In the genomic region with DNA sequence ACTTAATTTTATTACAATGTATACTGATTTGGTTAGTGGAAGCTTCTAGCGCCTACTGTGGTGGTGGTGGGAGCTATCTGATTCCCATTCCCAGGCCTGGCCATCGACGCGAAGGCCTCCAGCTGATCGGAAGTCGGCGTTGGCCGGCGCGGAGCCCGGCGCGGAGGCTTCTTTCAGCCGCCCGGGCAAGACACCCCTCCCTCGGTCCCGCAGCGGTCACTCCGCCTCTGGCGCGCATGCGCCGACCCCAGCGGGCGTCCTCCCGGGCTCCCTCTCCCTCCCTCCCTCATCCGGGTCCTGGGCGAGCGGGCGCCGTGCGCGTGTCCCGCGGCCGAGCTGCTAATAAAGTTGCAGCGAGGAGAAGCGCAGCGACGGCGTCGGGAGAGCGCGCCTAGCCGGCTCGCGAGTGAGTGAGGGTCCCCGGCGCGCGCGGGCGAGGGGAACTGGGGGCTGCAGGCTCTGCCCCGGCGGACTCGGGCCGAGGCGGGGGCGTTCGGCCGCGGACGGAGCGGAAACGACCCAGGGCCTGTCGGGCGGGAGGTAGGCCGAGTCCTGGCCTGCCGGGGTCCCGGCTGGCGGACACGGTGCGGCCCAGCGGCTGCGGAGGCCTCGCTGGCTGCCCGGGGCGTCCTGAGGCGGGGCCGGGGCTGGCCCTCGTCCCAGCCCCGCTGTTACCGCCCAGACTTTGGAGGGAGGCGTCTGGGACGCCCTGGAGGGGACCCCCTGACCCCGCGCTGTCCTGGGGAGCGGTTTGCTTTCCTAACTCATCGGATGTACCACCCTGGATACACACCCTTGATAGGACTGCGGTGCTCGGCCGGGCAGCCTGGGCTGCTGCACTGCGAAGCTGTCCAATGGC, we compare ENCODE assay signal across 1 cellular context.
A peak's percentile ranks its signal among the peaks of the same experiment; 100 is the strongest.
TF ChIP-seq lines count a peak whose summit lies in the region.

A gene (plus strand): TSS at position 289 of the 859 bp plus-strand sequence. CDS start 20,916 bp downstream, outside the sequence.

TF ChIP-seq in K562, 482 proteins besides CTCF, POLR2A, EP300 and RAD21 (continued from another document and continues in another):
- TF ChIP-seq MAFK (IDR thresholded peaks at IDR 0.05; ENCODE audit: low read length) = no peak
- TF ChIP-seq PTRF (tag; IDR thresholded peaks at IDR 0.05) = no peak
- peak; percentile 94 for TF ChIP-seq ZKSCAN1 (IDR thresholded peaks at IDR 0.05; ENCODE audit: low read depth, low read length)
- 0 out of 2 replicates have a peak, but pooled peaks have one; percentile 51 for TF ChIP-seq ZNF282 (CRISPR knock-in tag; IDR thresholded peaks at IDR 0.05)
- TF ChIP-seq PHF20 (IDR thresholded peaks at IDR 0.05; ENCODE audit: partially characterized antibody) = peak; percentile 73
- TF ChIP-seq CREB1 (IDR thresholded peaks at IDR 0.05) = peak; percentile 59; the same call in 1 of the 2 replicates
- peak; percentile 63; the same call in 1 of the 2 replicates for TF ChIP-seq CREB1 (CRISPR knock-in tag; IDR thresholded peaks at IDR 0.05)
- TF ChIP-seq, protein P1, sequence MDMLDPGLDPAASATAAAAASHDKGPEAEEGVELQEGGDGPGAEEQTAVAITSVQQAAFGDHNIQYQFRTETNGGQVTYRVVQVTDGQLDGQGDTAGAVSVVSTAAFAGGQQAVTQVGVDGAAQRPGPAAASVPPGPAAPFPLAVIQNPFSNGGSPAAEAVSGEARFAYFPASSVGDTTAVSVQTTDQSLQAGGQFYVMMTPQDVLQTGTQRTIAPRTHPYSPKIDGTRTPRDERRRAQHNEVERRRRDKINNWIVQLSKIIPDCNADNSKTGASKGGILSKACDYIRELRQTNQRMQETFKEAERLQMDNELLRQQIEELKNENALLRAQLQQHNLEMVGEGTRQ (CRISPR knock-in tag; IDR thresholded peaks at IDR 0.05) = no peak; the same call in 1 of the 2 replicates
- no peak for TF ChIP-seq HMG20B (CRISPR knock-in tag; IDR thresholded peaks at IDR 0.05)
- TF ChIP-seq CREBBP (IDR thresholded peaks at IDR 0.05; ENCODE audit: low read depth, low read length) = no peak
- peak; percentile 32 to 85; a peak in 2 of 4 replicates for TF ChIP-seq NONO (IDR thresholded peaks at IDR 0.05; ENCODE audit: low read depth in 2 of 2, low read length in 1 of 2)
- TF ChIP-seq, protein P2, sequence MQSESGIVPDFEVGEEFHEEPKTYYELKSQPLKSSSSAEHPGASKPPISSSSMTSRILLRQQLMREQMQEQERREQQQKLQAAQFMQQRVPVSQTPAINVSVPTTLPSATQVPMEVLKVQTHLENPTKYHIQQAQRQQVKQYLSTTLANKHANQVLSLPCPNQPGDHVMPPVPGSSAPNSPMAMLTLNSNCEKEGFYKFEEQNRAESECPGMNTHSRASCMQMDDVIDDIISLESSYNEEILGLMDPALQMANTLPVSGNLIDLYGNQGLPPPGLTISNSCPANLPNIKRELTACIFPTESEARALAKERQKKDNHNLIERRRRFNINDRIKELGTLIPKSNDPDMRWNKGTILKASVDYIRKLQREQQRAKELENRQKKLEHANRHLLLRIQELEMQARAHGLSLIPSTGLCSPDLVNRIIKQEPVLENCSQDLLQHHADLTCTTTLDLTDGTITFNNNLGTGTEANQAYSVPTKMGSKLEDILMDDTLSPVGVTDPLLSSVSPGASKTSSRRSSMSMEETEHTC (IDR thresholded peaks at IDR 0.05) = no peak; the same call in 1 of the 2 replicates
- TF ChIP-seq, protein P3, sequence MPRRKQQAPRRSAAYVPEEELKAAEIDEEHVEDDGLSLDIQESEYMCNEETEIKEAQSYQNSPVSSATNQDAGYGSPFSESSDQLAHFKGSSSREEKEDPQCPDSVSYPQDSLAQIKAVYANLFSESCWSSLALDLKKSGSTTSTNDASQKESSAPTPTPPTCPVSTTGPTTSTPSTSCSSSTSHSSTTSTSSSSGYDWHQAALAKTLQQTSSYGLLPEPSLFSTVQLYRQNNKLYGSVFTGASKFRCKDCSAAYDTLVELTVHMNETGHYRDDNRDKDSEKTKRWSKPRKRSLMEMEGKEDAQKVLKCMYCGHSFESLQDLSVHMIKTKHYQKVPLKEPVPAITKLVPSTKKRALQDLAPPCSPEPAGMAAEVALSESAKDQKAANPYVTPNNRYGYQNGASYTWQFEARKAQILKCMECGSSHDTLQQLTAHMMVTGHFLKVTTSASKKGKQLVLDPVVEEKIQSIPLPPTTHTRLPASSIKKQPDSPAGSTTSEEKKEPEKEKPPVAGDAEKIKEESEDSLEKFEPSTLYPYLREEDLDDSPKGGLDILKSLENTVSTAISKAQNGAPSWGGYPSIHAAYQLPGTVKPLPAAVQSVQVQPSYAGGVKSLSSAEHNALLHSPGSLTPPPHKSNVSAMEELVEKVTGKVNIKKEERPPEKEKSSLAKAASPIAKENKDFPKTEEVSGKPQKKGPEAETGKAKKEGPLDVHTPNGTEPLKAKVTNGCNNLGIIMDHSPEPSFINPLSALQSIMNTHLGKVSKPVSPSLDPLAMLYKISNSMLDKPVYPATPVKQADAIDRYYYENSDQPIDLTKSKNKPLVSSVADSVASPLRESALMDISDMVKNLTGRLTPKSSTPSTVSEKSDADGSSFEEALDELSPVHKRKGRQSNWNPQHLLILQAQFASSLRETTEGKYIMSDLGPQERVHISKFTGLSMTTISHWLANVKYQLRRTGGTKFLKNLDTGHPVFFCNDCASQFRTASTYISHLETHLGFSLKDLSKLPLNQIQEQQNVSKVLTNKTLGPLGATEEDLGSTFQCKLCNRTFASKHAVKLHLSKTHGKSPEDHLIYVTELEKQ (CRISPR knock-in tag; IDR thresholded peaks at IDR 0.05) = no peak
- peak; percentile 74 for TF ChIP-seq TAF1 (IDR thresholded peaks at IDR 0.05; ENCODE audit: control insufficient read depth, extremely low read depth, insufficient read depth, low read length, severe bottlenecking)
- TF ChIP-seq KLF16 (IDR thresholded peaks at IDR 0.05) = no peak
- 0 out of 2 replicates have a peak, but pooled peaks have one; percentile 23 for TF ChIP-seq FOSL1 (tag; conservative IDR thresholded peaks at IDR 0.05)
- no peak for TF ChIP-seq FOXA1 (IDR thresholded peaks at IDR 0.05; ENCODE audit: borderline replicate concordance)
- TF ChIP-seq ETV5 (CRISPR knock-in tag; IDR thresholded peaks at IDR 0.05; ENCODE audit: low read depth) = peak; percentile 16; the same call in 1 of the 2 replicates
- TF ChIP-seq HIVEP1 (CRISPR knock-in tag; IDR thresholded peaks at IDR 0.05) = peak; percentile 55; the same call in 1 of the 2 replicates
- TF ChIP-seq CSDE1 (IDR thresholded peaks at IDR 0.05) = no peak
- 0 out of 2 replicates have a peak, but pooled peaks have one; percentile 29 for TF ChIP-seq RNF2 (IDR thresholded peaks at IDR 0.05)
- TF ChIP-seq DDX20 (tag; IDR thresholded peaks at IDR 0.05; ENCODE audit: low read depth) = no peak
- TF ChIP-seq, protein P4, sequence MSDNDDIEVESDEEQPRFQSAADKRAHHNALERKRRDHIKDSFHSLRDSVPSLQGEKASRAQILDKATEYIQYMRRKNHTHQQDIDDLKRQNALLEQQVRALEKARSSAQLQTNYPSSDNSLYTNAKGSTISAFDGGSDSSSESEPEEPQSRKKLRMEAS (CRISPR knock-in tag; IDR thresholded peaks at IDR 0.05) = peak; percentile 83
- peak; percentile 51 for TF ChIP-seq FIP1L1 (IDR thresholded peaks at IDR 0.05; ENCODE audit: low read depth, low read length, poor library complexity, severe bottlenecking)
- TF ChIP-seq NCOR1 (IDR thresholded peaks at IDR 0.05) = 0 out of 2 replicates have a peak, but pooled peaks have one; percentile 11
- TF ChIP-seq PRPF4 (IDR thresholded peaks at IDR 0.05; ENCODE audit: insufficient read depth, low read depth, low read length, poor library complexity, severe bottlenecking) = peak; percentile 61
- no peak for TF ChIP-seq NCOA4 (IDR thresholded peaks at IDR 0.05; ENCODE audit: partially characterized antibody)
- no peak for TF ChIP-seq SMARCA5 (IDR thresholded peaks at IDR 0.05)
- peak; percentile 57; the same call in 1 of the 2 replicates for TF ChIP-seq ZNF589 (CRISPR knock-in tag; IDR thresholded peaks at IDR 0.05; ENCODE audit: low read depth)
- no peak for TF ChIP-seq KDM1A (IDR thresholded peaks at IDR 0.05)
- TF ChIP-seq, protein P5, sequence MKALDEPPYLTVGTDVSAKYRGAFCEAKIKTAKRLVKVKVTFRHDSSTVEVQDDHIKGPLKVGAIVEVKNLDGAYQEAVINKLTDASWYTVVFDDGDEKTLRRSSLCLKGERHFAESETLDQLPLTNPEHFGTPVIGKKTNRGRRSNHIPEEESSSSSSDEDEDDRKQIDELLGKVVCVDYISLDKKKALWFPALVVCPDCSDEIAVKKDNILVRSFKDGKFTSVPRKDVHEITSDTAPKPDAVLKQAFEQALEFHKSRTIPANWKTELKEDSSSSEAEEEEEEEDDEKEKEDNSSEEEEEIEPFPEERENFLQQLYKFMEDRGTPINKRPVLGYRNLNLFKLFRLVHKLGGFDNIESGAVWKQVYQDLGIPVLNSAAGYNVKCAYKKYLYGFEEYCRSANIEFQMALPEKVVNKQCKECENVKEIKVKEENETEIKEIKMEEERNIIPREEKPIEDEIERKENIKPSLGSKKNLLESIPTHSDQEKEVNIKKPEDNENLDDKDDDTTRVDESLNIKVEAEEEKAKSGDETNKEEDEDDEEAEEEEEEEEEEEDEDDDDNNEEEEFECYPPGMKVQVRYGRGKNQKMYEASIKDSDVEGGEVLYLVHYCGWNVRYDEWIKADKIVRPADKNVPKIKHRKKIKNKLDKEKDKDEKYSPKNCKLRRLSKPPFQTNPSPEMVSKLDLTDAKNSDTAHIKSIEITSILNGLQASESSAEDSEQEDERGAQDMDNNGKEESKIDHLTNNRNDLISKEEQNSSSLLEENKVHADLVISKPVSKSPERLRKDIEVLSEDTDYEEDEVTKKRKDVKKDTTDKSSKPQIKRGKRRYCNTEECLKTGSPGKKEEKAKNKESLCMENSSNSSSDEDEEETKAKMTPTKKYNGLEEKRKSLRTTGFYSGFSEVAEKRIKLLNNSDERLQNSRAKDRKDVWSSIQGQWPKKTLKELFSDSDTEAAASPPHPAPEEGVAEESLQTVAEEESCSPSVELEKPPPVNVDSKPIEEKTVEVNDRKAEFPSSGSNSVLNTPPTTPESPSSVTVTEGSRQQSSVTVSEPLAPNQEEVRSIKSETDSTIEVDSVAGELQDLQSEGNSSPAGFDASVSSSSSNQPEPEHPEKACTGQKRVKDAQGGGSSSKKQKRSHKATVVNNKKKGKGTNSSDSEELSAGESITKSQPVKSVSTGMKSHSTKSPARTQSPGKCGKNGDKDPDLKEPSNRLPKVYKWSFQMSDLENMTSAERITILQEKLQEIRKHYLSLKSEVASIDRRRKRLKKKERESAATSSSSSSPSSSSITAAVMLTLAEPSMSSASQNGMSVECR (CRISPR knock-in tag; IDR thresholded peaks at IDR 0.05) = peak; percentile 87
- peak; percentile 95 for TF ChIP-seq U2AF1 (optimal IDR thresholded peaks at IDR 0.05; ENCODE audit: low read depth, low read length)
- peak; percentile 76 for TF ChIP-seq PCBP1 (IDR thresholded peaks at IDR 0.05; ENCODE audit: low read depth, low read length, poor library complexity, severe bottlenecking)
- peak; percentile 28; the same call in 1 of the 2 replicates for TF ChIP-seq NFIC (IDR thresholded peaks at IDR 0.05)
- TF ChIP-seq, protein P6, sequence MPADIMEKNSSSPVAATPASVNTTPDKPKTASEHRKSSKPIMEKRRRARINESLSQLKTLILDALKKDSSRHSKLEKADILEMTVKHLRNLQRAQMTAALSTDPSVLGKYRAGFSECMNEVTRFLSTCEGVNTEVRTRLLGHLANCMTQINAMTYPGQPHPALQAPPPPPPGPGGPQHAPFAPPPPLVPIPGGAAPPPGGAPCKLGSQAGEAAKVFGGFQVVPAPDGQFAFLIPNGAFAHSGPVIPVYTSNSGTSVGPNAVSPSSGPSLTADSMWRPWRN (IDR thresholded peaks at IDR 0.05; ENCODE audit: low read depth) = 0 out of 2 replicates have a peak, but pooled peaks have one; percentile 43
- TF ChIP-seq ZNF644 (tag; IDR thresholded peaks at IDR 0.05; ENCODE audit: low read depth) = no peak
- no peak for TF ChIP-seq SMAD3 (CRISPR knock-in tag; conservative IDR thresholded peaks at IDR 0.05)
- TF ChIP-seq SOX6 (IDR thresholded peaks at IDR 0.05) = peak; percentile 70
- peak; percentile 83 for TF ChIP-seq ETV1 (tag; conservative IDR thresholded peaks at IDR 0.05; ENCODE audit: low read depth)
- peak; percentile 71; the same call in 1 of the 2 replicates for TF ChIP-seq GTF2E2 (tag; IDR thresholded peaks at IDR 0.05)
- TF ChIP-seq, protein P7, sequence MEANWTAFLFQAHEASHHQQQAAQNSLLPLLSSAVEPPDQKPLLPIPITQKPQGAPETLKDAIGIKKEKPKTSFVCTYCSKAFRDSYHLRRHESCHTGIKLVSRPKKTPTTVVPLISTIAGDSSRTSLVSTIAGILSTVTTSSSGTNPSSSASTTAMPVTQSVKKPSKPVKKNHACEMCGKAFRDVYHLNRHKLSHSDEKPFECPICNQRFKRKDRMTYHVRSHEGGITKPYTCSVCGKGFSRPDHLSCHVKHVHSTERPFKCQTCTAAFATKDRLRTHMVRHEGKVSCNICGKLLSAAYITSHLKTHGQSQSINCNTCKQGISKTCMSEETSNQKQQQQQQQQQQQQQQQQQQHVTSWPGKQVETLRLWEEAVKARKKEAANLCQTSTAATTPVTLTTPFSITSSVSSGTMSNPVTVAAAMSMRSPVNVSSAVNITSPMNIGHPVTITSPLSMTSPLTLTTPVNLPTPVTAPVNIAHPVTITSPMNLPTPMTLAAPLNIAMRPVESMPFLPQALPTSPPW (CRISPR knock-in tag; IDR thresholded peaks at IDR 0.05) = peak; percentile 97
- no peak for TF ChIP-seq ZNF778 (CRISPR knock-in tag; IDR thresholded peaks at IDR 0.05)
- peak in 1 of 2 experiments; percentile 49; a peak in 1 of 4 replicates for TF ChIP-seq FOXK2 (conservative IDR thresholded peaks at IDR 0.05 in 1 of 2, IDR thresholded peaks at IDR 0.05 in 1 of 2; ENCODE audit: low read depth in 2 of 2)
- no peak for TF ChIP-seq CHD4 (IDR thresholded peaks at IDR 0.05; ENCODE audit: insufficient read depth, insufficient replicate concordance, low read depth, low read length, poor library complexity, severe bottlenecking)
- TF ChIP-seq, protein P8, sequence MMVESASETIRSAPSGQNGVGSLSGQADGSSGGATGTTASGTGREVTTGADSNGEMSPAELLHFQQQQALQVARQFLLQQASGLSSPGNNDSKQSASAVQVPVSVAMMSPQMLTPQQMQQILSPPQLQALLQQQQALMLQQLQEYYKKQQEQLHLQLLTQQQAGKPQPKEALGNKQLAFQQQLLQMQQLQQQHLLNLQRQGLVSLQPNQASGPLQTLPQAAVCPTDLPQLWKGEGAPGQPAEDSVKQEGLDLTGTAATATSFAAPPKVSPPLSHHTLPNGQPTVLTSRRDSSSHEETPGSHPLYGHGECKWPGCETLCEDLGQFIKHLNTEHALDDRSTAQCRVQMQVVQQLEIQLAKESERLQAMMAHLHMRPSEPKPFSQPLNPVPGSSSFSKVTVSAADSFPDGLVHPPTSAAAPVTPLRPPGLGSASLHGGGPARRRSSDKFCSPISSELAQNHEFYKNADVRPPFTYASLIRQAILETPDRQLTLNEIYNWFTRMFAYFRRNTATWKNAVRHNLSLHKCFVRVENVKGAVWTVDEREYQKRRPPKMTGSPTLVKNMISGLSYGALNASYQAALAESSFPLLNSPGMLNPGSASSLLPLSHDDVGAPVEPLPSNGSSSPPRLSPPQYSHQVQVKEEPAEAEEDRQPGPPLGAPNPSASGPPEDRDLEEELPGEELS (CRISPR knock-in tag; IDR thresholded peaks at IDR 0.05; ENCODE audit: borderline replicate concordance) = peak; percentile 68; the same call in 1 of the 2 replicates
